ENCODE assay signal across 9 cellular contexts in genomic region chr19:43699506-43700367, GRCh38. TPM values are rescaled to one million over a fixed set of nuclear protein-coding genes. Genes with fewer than 3 reads are reported as not detected.
DNase-seq lines count a peak whose midpoint lies in the region; ATAC-seq lines count a peak whose summit lies in the region.
"Had no signal": no experiment of that assay in that cellular context is flagged by ENCODE, and none has a peak within 500 bp of the region (broad histone marks: within the 10 kb centered on the region; RNA-seq: fewer than 3 reads in every experiment).

No MANE protein-coding gene starts in this region.

- peak overlapping the region; percentile 78 for H3K4me3 Mint-ChIP-seq in activated T-helper 17 cell treated with anti-CD3 and anti-CD28 coated beads, Interleukin-2, amount 50 U/mL, for 72 hours

- H3K4me1 Mint-ChIP-seq in activated T-helper 17 cell treated with anti-CD3 and anti-CD28 coated beads, Interleukin-2, amount 50 U/mL, for 72 hours: peaks cover 15% of the 10 kb centered on the region

- no peak for ATAC-seq in activated T-helper 17 cell treated with anti-CD3 and anti-CD28 coated beads, Interleukin-2, amount 50 U/mL, for 72 hours (replicated peaks)
- ATAC-seq in sciatic nerve (peak; percentile 29), GM18511 (IDR thresholded peaks at IDR 0.05; ENCODE audit: unreplicated experiment) (no peak), HG03097 (IDR thresholded peaks at IDR 0.05; ENCODE audit: low FRiP score, unreplicated experiment) (no peak)

- H3K27ac Mint-ChIP-seq in activated T-helper 17 cell treated with anti-CD3 and anti-CD28 coated beads, Interleukin-2, amount 50 U/mL, for 72 hours: peak overlapping the region; percentile 93

- intact Hi-C loops in sciatic nerve (cut with DNase I): no loop called here

- no peaks in the 10 kb centered on the region for H3K9me3 Mint-ChIP-seq in activated T-helper 17 cell treated with anti-CD3 and anti-CD28 coated beads, Interleukin-2, amount 50 U/mL, for 72 hours

- DNase-seq in NCI-H82 (lab: John Stamatoyannopoulos, UW) (peak; percentile 41), NCI-H82 treated with DMSO at 0.1 percent for 48 hours (lab: John Stamatoyannopoulos, UW; ENCODE audit: unreplicated experiment) (no peak), hypothalamus (lab: John Stamatoyannopoulos, UW) (peak in 30 of 51 donors; percentile 3 to 55 (median 40)), sciatic nerve (ENCODE audit: low spot score) (peak; percentile 63), hippocampal formation (lab: John Stamatoyannopoulos, UW) (no peak)

- peaks cover 9% of the 10 kb centered on the region for H3K27me3 Mint-ChIP-seq in activated T-helper 17 cell treated with anti-CD3 and anti-CD28 coated beads, Interleukin-2, amount 50 U/mL, for 72 hours

- no peaks in the 10 kb centered on the region for H3K36me3 Mint-ChIP-seq in activated T-helper 17 cell treated with anti-CD3 and anti-CD28 coated beads, Interleukin-2, amount 50 U/mL, for 72 hours (ENCODE audit: low read depth)

RNA-seq across cellular contexts. Expression of gene IRGC, which starts 16.1 kb away (rescaled TPM):
- not detected for total RNA-seq in activated T-helper 17 cell treated with anti-CD3 and anti-CD28 coated beads, Interleukin-2, amount 50 U/mL, for 72 hours
- total RNA-seq in sciatic nerve: not detected
- total RNA-seq: Daoy had no signal

RNA-seq across cellular contexts. Expression of gene PLAUR, which starts 29.8 kb away (rescaled TPM):
- total RNA-seq in activated T-helper 17 cell treated with anti-CD3 and anti-CD28 coated beads, Interleukin-2, amount 50 U/mL, for 72 hours: 10 to 100 TPM; 11.2 to 52.5 TPM
- 36.9 TPM for total RNA-seq in sciatic nerve

RNA-seq across cellular contexts. Expression of gene SMG9, which starts 55.0 kb away (rescaled TPM):
- 100 to 1,000 TPM in 1 of 2 donors, 10 to 100 TPM in 1; 70.4 to 109 TPM for total RNA-seq in activated T-helper 17 cell treated with anti-CD3 and anti-CD28 coated beads, Interleukin-2, amount 50 U/mL, for 72 hours
- total RNA-seq in sciatic nerve: 41.1 TPM

Comparison
In these comparisons a context has a peak if more than half of its experiments do, and no peak if none do; other contexts are left out.
1. DNase-seq: peak in NCI-H82 (single experiment), hypothalamus (30 of 51) and sciatic nerve (single experiment); none in NCI-H82 treated with DMSO at 0.1 percent for 48 hours (single experiment) and hippocampal formation (0 of 2).